Comparison of ENCODE assay signal across 16 cellular contexts in genomic region chr16:9526791-9527190, GRCh38.
DNase-seq lines count a peak whose midpoint lies in the region; ATAC-seq and TF ChIP-seq lines count a peak whose summit lies in the region.
"Had no signal": no experiment of that assay in that cellular context is flagged by ENCODE, and none has a peak within 500 bp of the region (broad histone marks: within the 10 kb centered on the region; RNA-seq: fewer than 3 reads in every experiment).

No MANE protein-coding gene starts in this region.

- no peak overlapping the region for H4K91ac ChIP-seq in neuronal stem cell (ENCODE audit: low read depth, low read length, poor library complexity)

- no peak overlapping the region for H2BK5ac ChIP-seq in neuronal stem cell (ENCODE audit: low read length)

- H3K4me1 ChIP-seq in neuronal stem cell (ENCODE audit: control insufficient read depth in 2 of 2, insufficient read depth in 1 of 2, low read depth in 1 of 2, low read length in 2 of 2), result peaks cover 0 to 17% of the 10 kb centered on the region in 2 donors
- no peaks in the 10 kb centered on the region for H3K4me1 ChIP-seq in BE2C

- no peaks in the 10 kb centered on the region for H3K9me3 Mint-ChIP-seq in WTC11

- POLR2A ChIA-PET in WTC11 (lab: Charles Lee), result no interaction called here

- H3K4me3 ChIP-seq in neuronal stem cell (ENCODE audit: low read length in 2 of 2) (no peak overlapping the region), BE2C (ENCODE audit: low read depth, low read length) (no peak overlapping the region)
- H3K4me3 ChIP-seq: GM12878, K562 had no signal

- no peak overlapping the region for H3K27ac ChIP-seq in neuronal stem cell (replicated peaks; ENCODE audit: low read length)

- H3K4me2 ChIP-seq in neuronal stem cell (ENCODE audit: insufficient read depth, low read length, poor library complexity, severe bottlenecking), result no peak overlapping the region

- no peak overlapping the region for H2BK15ac ChIP-seq in neuronal stem cell (ENCODE audit: low read length)

- DNase-seq in ELF-1 (ENCODE audit: low read depth, low spot score) (peak; percentile 35), WTC11 (ENCODE audit: low spot score) (peak; percentile 18), iPS-NIHi11 (ENCODE audit: low spot score) (peak; percentile 63), neuronal stem cell (ENCODE audit: low spot score) (no peak), BE2C (no peak), DMS114 treated with DMSO at 0.1 percent for 48 hours (lab: John Stamatoyannopoulos, UW; ENCODE audit: unreplicated experiment) (no peak)
- DNase-seq: 8988T; C1 segment of cervical spinal cord; CD4-positive, alpha-beta T cell; DMS79 treated with DMSO at 0.1 percent for 48 hours; IMR-90 had no signal

- no peak overlapping the region for H2BK120ac ChIP-seq in neuronal stem cell (ENCODE audit: low read depth, low read length)

- peak overlapping the region; percentile 55 for H3K18ac ChIP-seq in neuronal stem cell (ENCODE audit: low read length)

- no peak overlapping the region for H3K23ac ChIP-seq in neuronal stem cell (ENCODE audit: low read depth, low read length, poor library complexity)

- peak overlapping the region; percentile 10 for H3K14ac ChIP-seq in neuronal stem cell (ENCODE audit: low read length)

- H3K27ac Mint-ChIP-seq in WTC11, result peak overlapping the region; percentile 54
- H3K27ac Mint-ChIP-seq: B cell; CD4-positive, alpha-beta T cell had no signal

- no CpG with 5 or more reads among the region's 4 CpGs for WGBS in neuronal stem cell (ENCODE audit: extremely low coverage in 2 of 2, insufficient read length in 2 of 2, insufficient replicate concordance in 1 of 2), 2 donors

- ATAC-seq in WTC11 (peak; percentile 79), HG03196 (IDR thresholded peaks at IDR 0.05; ENCODE audit: unreplicated experiment) (no peak), HG03565 (IDR thresholded peaks at IDR 0.05; ENCODE audit: unreplicated experiment) (no peak)
- ATAC-seq: GM12878, K562 had no signal

- H2BK12ac ChIP-seq in neuronal stem cell (ENCODE audit: low read length), result no peak overlapping the region

- H2AK5ac ChIP-seq in neuronal stem cell (ENCODE audit: low read depth, low read length), result no peak overlapping the region

- H3K36me3 Mint-ChIP-seq in WTC11, result no peaks in the 10 kb centered on the region; the same call in 1 of the 2 replicates

- H3K9ac ChIP-seq in neuronal stem cell (ENCODE audit: low read depth, low read length, poor library complexity), result no peak overlapping the region

- H4K8ac ChIP-seq in neuronal stem cell (ENCODE audit: low read depth, low read length), result no peak overlapping the region

- no peak for TF ChIP-seq CTCF in WTC11 (IDR thresholded peaks at IDR 0.05)
- TF ChIP-seq CTCF in BE2C (IDR thresholded peaks at IDR 0.05; ENCODE audit: low read depth, low read length), result no peak

- H3K27me3 Mint-ChIP-seq in WTC11 (ENCODE audit: low read depth), result peaks cover 34% of the 10 kb centered on the region
- H3K27me3 Mint-ChIP-seq: CD4-positive, alpha-beta T cell had no signal

- no peak overlapping the region for H2AFZ ChIP-seq in neuronal stem cell (ENCODE audit: low read length)

- H3K9me3 ChIP-seq in neuronal stem cell (replicated peaks in 1 of 2; ENCODE audit: control insufficient read depth in 2 of 2, insufficient read depth in 1 of 2, low read depth in 1 of 2, low read length in 2 of 2) (no peaks in the 10 kb centered on the region), BE2C (no peaks in the 10 kb centered on the region)

- H3K4me3 Mint-ChIP-seq in WTC11, result no peak overlapping the region
- H3K4me3 Mint-ChIP-seq: B cell; CD4-positive, alpha-beta T cell had no signal

- no peaks in the 10 kb centered on the region for H3K27me3 ChIP-seq in neuronal stem cell (ENCODE audit: control insufficient read depth in 3 of 3, insufficient read depth in 3 of 3, low read depth in 1 of 3, low read length in 3 of 3)
- no peaks in the 10 kb centered on the region for H3K27me3 ChIP-seq in BE2C

- CTCF ChIA-PET in WTC11 (lab: Charles Lee), result no interaction called here

- H3K79me1 ChIP-seq in neuronal stem cell (ENCODE audit: low read depth, low read length), result no peaks in the 10 kb centered on the region

- H3K36me3 ChIP-seq in neuronal stem cell (replicated peaks in 1 of 2; ENCODE audit: control insufficient read depth in 2 of 2, insufficient read depth in 2 of 2, low read length in 2 of 2), result no peaks in the 10 kb centered on the region
- H3K36me3 ChIP-seq in BE2C, result no peaks in the 10 kb centered on the region

- H3K4ac ChIP-seq in neuronal stem cell (ENCODE audit: low read length), result no peak overlapping the region

- peaks cover 72% of the 10 kb centered on the region for H3K4me1 Mint-ChIP-seq in WTC11
- H3K4me1 Mint-ChIP-seq: B cell had no signal

TF ChIP-seq in WTC11, 78 proteins besides CTCF, POLR2A, EP300 and RAD21:
- TF ChIP-seq ERG (CRISPR knock-in tag; IDR thresholded peaks at IDR 0.05), result no peak
- no peak for TF ChIP-seq ZNF416 (CRISPR knock-in tag; IDR thresholded peaks at IDR 0.05)
- TF ChIP-seq FOXP1 (CRISPR knock-in tag; IDR thresholded peaks at IDR 0.05; ENCODE audit: borderline replicate concordance), result no peak
- TF ChIP-seq RORB (CRISPR knock-in tag; IDR thresholded peaks at IDR 0.05), result no peak
- no peak for TF ChIP-seq FOXK1 (CRISPR knock-in tag; IDR thresholded peaks at IDR 0.05)
- TF ChIP-seq ELF4 (CRISPR knock-in tag; IDR thresholded peaks at IDR 0.05; ENCODE audit: low read depth), result no peak
- no peak for TF ChIP-seq JAZF1 (CRISPR knock-in tag; IDR thresholded peaks at IDR 0.05)
- TF ChIP-seq NFYB (CRISPR knock-in tag; conservative IDR thresholded peaks at IDR 0.05; ENCODE audit: low read depth), result no peak
- no peak for TF ChIP-seq SMAD3 (CRISPR knock-in tag; IDR thresholded peaks at IDR 0.05; ENCODE audit: borderline replicate concordance)
- TF ChIP-seq GABPB1 (CRISPR knock-in tag; IDR thresholded peaks at IDR 0.05), result no peak
- no peak for TF ChIP-seq PREB (CRISPR knock-in tag; IDR thresholded peaks at IDR 0.05; ENCODE audit: borderline replicate concordance)
- TF ChIP-seq, protein P1, sequence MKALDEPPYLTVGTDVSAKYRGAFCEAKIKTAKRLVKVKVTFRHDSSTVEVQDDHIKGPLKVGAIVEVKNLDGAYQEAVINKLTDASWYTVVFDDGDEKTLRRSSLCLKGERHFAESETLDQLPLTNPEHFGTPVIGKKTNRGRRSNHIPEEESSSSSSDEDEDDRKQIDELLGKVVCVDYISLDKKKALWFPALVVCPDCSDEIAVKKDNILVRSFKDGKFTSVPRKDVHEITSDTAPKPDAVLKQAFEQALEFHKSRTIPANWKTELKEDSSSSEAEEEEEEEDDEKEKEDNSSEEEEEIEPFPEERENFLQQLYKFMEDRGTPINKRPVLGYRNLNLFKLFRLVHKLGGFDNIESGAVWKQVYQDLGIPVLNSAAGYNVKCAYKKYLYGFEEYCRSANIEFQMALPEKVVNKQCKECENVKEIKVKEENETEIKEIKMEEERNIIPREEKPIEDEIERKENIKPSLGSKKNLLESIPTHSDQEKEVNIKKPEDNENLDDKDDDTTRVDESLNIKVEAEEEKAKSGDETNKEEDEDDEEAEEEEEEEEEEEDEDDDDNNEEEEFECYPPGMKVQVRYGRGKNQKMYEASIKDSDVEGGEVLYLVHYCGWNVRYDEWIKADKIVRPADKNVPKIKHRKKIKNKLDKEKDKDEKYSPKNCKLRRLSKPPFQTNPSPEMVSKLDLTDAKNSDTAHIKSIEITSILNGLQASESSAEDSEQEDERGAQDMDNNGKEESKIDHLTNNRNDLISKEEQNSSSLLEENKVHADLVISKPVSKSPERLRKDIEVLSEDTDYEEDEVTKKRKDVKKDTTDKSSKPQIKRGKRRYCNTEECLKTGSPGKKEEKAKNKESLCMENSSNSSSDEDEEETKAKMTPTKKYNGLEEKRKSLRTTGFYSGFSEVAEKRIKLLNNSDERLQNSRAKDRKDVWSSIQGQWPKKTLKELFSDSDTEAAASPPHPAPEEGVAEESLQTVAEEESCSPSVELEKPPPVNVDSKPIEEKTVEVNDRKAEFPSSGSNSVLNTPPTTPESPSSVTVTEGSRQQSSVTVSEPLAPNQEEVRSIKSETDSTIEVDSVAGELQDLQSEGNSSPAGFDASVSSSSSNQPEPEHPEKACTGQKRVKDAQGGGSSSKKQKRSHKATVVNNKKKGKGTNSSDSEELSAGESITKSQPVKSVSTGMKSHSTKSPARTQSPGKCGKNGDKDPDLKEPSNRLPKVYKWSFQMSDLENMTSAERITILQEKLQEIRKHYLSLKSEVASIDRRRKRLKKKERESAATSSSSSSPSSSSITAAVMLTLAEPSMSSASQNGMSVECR (CRISPR knock-in tag; IDR thresholded peaks at IDR 0.05; ENCODE audit: borderline replicate concordance), result no peak
- TF ChIP-seq, protein P2, sequence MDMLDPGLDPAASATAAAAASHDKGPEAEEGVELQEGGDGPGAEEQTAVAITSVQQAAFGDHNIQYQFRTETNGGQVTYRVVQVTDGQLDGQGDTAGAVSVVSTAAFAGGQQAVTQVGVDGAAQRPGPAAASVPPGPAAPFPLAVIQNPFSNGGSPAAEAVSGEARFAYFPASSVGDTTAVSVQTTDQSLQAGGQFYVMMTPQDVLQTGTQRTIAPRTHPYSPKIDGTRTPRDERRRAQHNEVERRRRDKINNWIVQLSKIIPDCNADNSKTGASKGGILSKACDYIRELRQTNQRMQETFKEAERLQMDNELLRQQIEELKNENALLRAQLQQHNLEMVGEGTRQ (CRISPR knock-in tag; IDR thresholded peaks at IDR 0.05), result no peak
- no peak for TF ChIP-seq ZNF232 (CRISPR knock-in tag; IDR thresholded peaks at IDR 0.05)

Comparison
In these comparisons a context has a peak if more than half of its experiments do, and no peak if none do; other contexts are left out.
1. DNase-seq: peak in ELF-1 (single experiment), WTC11 (single experiment) and iPS-NIHi11 (single experiment); none in neuronal stem cell (single experiment), BE2C (single experiment) and DMS114 treated with DMSO at 0.1 percent for 48 hours (single experiment).